ENCODE assay signal across 11 cellular contexts in genomic region chr9:97386265-97386633, GRCh38. TPM values are rescaled to one million over a fixed set of nuclear protein-coding genes. Genes with fewer than 3 reads are reported as not detected.
DNase-seq lines count a peak whose midpoint lies in the region; ATAC-seq and TF ChIP-seq lines count a peak whose summit lies in the region.
"Had no signal": no experiment of that assay in that cellular context is flagged by ENCODE, and none has a peak within 500 bp of the region (broad histone marks: within the 10 kb centered on the region; RNA-seq: fewer than 3 reads in every experiment).

No MANE protein-coding gene starts in this region.

- ATAC-seq in left cardiac atrium (no peak), GM21447 (IDR thresholded peaks at IDR 0.05; ENCODE audit: unreplicated experiment) (no peak), HG02981 (IDR thresholded peaks at IDR 0.05; ENCODE audit: unreplicated experiment) (no peak)

- no peaks in the 10 kb centered on the region for H3K27me3 ChIP-seq in colonic mucosa
- H3K27me3 ChIP-seq in uterus = no peaks in the 10 kb centered on the region
- no peaks in the 10 kb centered on the region for H3K27me3 ChIP-seq in testis
- H3K27me3 ChIP-seq: SJCRH30 had no signal

- TF ChIP-seq CTCF in colonic mucosa (IDR thresholded peaks at IDR 0.05) (no peak), uterus (IDR thresholded peaks at IDR 0.05) (no peak), testis (IDR thresholded peaks at IDR 0.05) (no peak)

- H3K27ac ChIP-seq in colonic mucosa = no peak overlapping the region
- H3K27ac ChIP-seq in uterus = no peak overlapping the region
- H3K27ac ChIP-seq in testis = no peak overlapping the region
- H3K27ac ChIP-seq: A549, RWPE1, SJCRH30 had no signal

- no peak overlapping the region for H3K9ac ChIP-seq in colonic mucosa (ENCODE audit: low read depth in 2 of 2, low read length in 2 of 2)

- H3K4me1 ChIP-seq in colonic mucosa (peaks cover 5% of the 10 kb centered on the region), uterus (peaks cover 0 to 4% of the 10 kb centered on the region in 2 donors), testis (no peaks in the 10 kb centered on the region)
- H3K4me1 ChIP-seq: SJCRH30 had no signal

- WGBS in testis, 2 donors = 75 to 78% methylated on average over 1 of the region's 1 CpG

- H3K4me3 ChIP-seq in colonic mucosa = no peak overlapping the region
- H3K4me3 ChIP-seq in uterus = no peak overlapping the region
- H3K4me3 ChIP-seq in testis = no peak overlapping the region
- H3K4me3 ChIP-seq: A549, SJCRH30 had no signal

- TF ChIP-seq POLR2A in uterus (IDR thresholded peaks at IDR 0.05) = no peak
- no peak for TF ChIP-seq POLR2A in testis (IDR thresholded peaks at IDR 0.05)

- intact Hi-C loops in cardiac septum (cut with DNase I) = no loop called here
- intact Hi-C loops in left cardiac atrium (cut with DNase I) = no loop called here
- intact Hi-C loops in colonic mucosa (cut with DNase I) = loop anchor here (5.0 kb wide), 1 partner anchor 231 kb away; no protein-coding TSS in a partner anchor
- intact Hi-C loops in uterus (cut with DNase I; ENCODE audit: low total_unique reads) = no loop called here
- intact Hi-C loops in testis (cut with DNase I; ENCODE audit: low total_unique reads) = no loop called here

- H3K36me3 ChIP-seq in colonic mucosa (no peaks in the 10 kb centered on the region), uterus (no peaks in the 10 kb centered on the region), testis (ENCODE audit: low read depth, missing control alignments) (no peaks in the 10 kb centered on the region)
- H3K36me3 ChIP-seq: SJCRH30 had no signal

- H3K9me3 ChIP-seq in colonic mucosa (no peaks in the 10 kb centered on the region), uterus (no peaks in the 10 kb centered on the region), testis (no peaks in the 10 kb centered on the region)
- H3K9me3 ChIP-seq: A549, SJCRH30 had no signal

- DNase-seq in cardiac septum (ENCODE audit: low spot score) = peak; percentile 9
- DNase-seq in left cardiac atrium = no peak
- DNase-seq in colonic mucosa = peak; percentile 48
- peak; percentile 44 for DNase-seq in left kidney (ENCODE audit: low read depth, low spot score)
- DNase-seq in uterus = no peak
- no peak for DNase-seq in testis

RNA-seq across cellular contexts. Expression of gene TDRD7, which starts 25.6 kb away (rescaled TPM):
- total RNA-seq in cardiac septum = 8.8 TPM
- 10 to 100 TPM in 1 of 2 donors, 1 to 10 TPM in 1; 8.6 to 10.0 TPM for total RNA-seq in left cardiac atrium
- 10 to 100 TPM; 28.8 to 35.3 TPM for total RNA-seq in colonic mucosa
- total RNA-seq in uterus = 10 to 100 TPM in 3 of 4 donors, 1 to 10 TPM in 1; 3.6 to 19.4 (median 14.8) TPM
- total RNA-seq in testis = 10 to 100 TPM; 31.2 to 32.2 TPM
- polyA plus RNA-seq in testis (ENCODE audit: insufficient read depth, low read depth, low replicate concordance) = 85.8 TPM

Comparison
In these comparisons a context has a peak if more than half of its experiments do, and no peak if none do; other contexts are left out.
1. DNase-seq: peak in cardiac septum (single experiment), colonic mucosa (single experiment) and left kidney (single experiment); none in left cardiac atrium (single experiment), uterus (0 of 2) and testis (single experiment).